ENCODE assay signal across 18 cellular contexts in the genomic region with DNA sequence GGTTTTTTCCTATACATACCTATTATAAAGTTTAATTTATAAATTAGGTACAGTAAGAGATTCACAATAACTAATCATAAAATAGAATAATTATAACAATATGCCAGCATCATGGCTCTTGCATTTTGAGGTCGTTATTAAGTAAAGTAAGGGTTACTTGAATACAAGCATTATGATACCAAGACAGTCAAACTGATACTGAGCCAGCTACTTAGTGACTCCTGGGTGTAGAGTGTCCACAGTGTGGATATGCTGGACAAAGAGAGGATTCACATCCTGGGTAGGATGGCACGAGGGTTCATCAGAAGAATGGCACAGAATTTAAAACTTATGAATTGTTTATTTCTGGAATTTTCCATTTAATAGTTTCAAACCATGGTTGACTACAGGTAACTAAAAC. TPM values are rescaled to one million over a fixed set of nuclear protein-coding genes. Genes with fewer than 3 reads are reported as not detected.
DNase-seq lines count a peak whose midpoint lies in the region; ATAC-seq and TF ChIP-seq lines count a peak whose summit lies in the region.
"Had no signal": no experiment of that assay in that cellular context is flagged by ENCODE, and none has a peak within 500 bp of the region (broad histone marks: within the 10 kb centered on the region; RNA-seq: fewer than 3 reads in every experiment).

No MANE protein-coding gene starts in this region.

- no peak overlapping the region for H4K91ac ChIP-seq in IMR-90 (ENCODE audit: insufficient read depth, low read depth, low read length)

- H2BK20ac ChIP-seq in IMR-90 (ENCODE audit: low read depth, low read length): no peak overlapping the region

- H3K18ac ChIP-seq in IMR-90 (ENCODE audit: low read depth, low read length): peak overlapping the region; percentile 85; the same call in 1 of the 2 replicates

- intact Hi-C loops in IMR-90 (cut with micrococcal nuclease): no loop called here
- intact Hi-C loops in PC-3 (cut with micrococcal nuclease): no loop called here

- ATAC-seq in GM18870 (IDR thresholded peaks at IDR 0.05; ENCODE audit: unreplicated experiment) (peak; percentile 41), GM21576 (IDR thresholded peaks at IDR 0.05; ENCODE audit: unreplicated experiment) (peak; percentile 39), HG03064 (IDR thresholded peaks at IDR 0.05; ENCODE audit: low read depth, unreplicated experiment) (peak; percentile 50), IMR-90 (ENCODE audit: low read depth) (no peak), PC-3 (no peak)

- no peak for TF ChIP-seq CTCF in IMR-90 (conservative IDR thresholded peaks at IDR 0.05; ENCODE audit: low read depth, low read length)
- no peak for TF ChIP-seq CTCF in PC-3 (conservative IDR thresholded peaks at IDR 0.05; ENCODE audit: low read depth, low read length)

- in situ Hi-C loops in IMR-90 (cut with MboI; ENCODE audit: low sequenced_read_pairs): no loop called here

- no peak overlapping the region for H2BK15ac ChIP-seq in IMR-90 (ENCODE audit: low read depth, low read length)

- no peak overlapping the region for H2BK120ac ChIP-seq in IMR-90 (ENCODE audit: low read depth, low read length)

- H2AFZ ChIP-seq in IMR-90 (replicated peaks; ENCODE audit: low read length, poor library complexity) (no peak overlapping the region), PC-3 (ENCODE audit: low read length) (no peak overlapping the region)

- H3K9me2 ChIP-seq in PC-3 (replicated peaks; ENCODE audit: low read length): no peaks in the 10 kb centered on the region

- no peak overlapping the region for H2BK5ac ChIP-seq in IMR-90 (ENCODE audit: low read depth, low read length, poor library complexity, severe bottlenecking)

- H4K5ac ChIP-seq in IMR-90 (ENCODE audit: low read depth, low read length): no peak overlapping the region

- H3K14ac ChIP-seq in IMR-90 (replicated peaks; ENCODE audit: low read depth, low read length): no peak overlapping the region

- H3K36me3 ChIP-seq in IMR-90 (ENCODE audit: control insufficient read depth, insufficient read depth, low read length) (no peaks in the 10 kb centered on the region), PC-3 (ENCODE audit: low read depth, low read length) (no peaks in the 10 kb centered on the region)
- H3K36me3 ChIP-seq: stomach had no signal

- no peaks in the 10 kb centered on the region for H3F3A ChIP-seq in PC-3 (ENCODE audit: low read length, unreplicated experiment)

- no peak overlapping the region for H2AK9ac ChIP-seq in IMR-90 (replicated peaks; ENCODE audit: low read depth, low read length, poor library complexity)

- H3K4ac ChIP-seq in IMR-90 (ENCODE audit: low read depth, low read length): no peak overlapping the region

- peaks cover 29 to 63% of the 10 kb centered on the region in 2 experiments for H3K79me1 ChIP-seq in IMR-90 (ENCODE audit: low read depth in 1 of 2, low read length in 2 of 2)

- CTCF ChIA-PET in IMR-90 (lab: Yijun Ruan, JAX) (interaction anchor here (0.9 kb wide), 1 partner anchor 11 kb away, joined by 3 read pairs; no protein-coding TSS in a partner anchor), PC-3 (lab: Charles Lee) (no interaction called here)

- dilution Hi-C loops in IMR-90 (cut with HindIII; ENCODE audit: low sequenced_read_pairs, unreplicated experiment): no loop called here

- POLR2A ChIA-PET in IMR-90 (lab: Charles Lee; ENCODE audit: unreplicated experiment): no interaction called here
- POLR2A ChIA-PET in PC-3 (lab: Charles Lee; ENCODE audit: unreplicated experiment): no interaction called here

- H3K27ac ChIP-seq in IMR-90 (ENCODE audit: insufficient read depth, low read length): no peak overlapping the region
- H3K27ac ChIP-seq in PC-3 (ENCODE audit: low read length): no peak overlapping the region
- H3K27ac ChIP-seq: epithelial cell of prostate, skin epidermis had no signal

- peaks cover 51% of the 10 kb centered on the region for H3K79me2 ChIP-seq in PC-3 (ENCODE audit: low read length)

- H3K4me2 ChIP-seq in IMR-90 (ENCODE audit: low read depth, low read length) (no peak overlapping the region), PC-3 (ENCODE audit: low read length) (no peak overlapping the region)

- peak overlapping the region; percentile 69; the same call in 1 of the 2 replicates for H2AK5ac ChIP-seq in IMR-90 (ENCODE audit: low read depth, low read length)

- no peak overlapping the region for H3K23ac ChIP-seq in IMR-90 (ENCODE audit: low read depth, low read length)

- H3K4me1 ChIP-seq in IMR-90 (ENCODE audit: control insufficient read depth, insufficient read depth, low read length) (peaks cover 13% of the 10 kb centered on the region; the same call in 1 of the 2 replicates), PC-3 (ENCODE audit: insufficient read depth, low read length) (peaks cover 22% of the 10 kb centered on the region)

- H3K27me3 ChIP-seq in IMR-90 (ENCODE audit: control insufficient read depth, insufficient read depth, low read length) (no peaks in the 10 kb centered on the region), PC-3 (ENCODE audit: low read length) (no peaks in the 10 kb centered on the region)
- H3K27me3 ChIP-seq: stomach had no signal

- no peak overlapping the region for H4K8ac ChIP-seq in IMR-90 (ENCODE audit: low read depth in 2 of 2, low read length in 2 of 2)

- H4K20me1 ChIP-seq in IMR-90 (ENCODE audit: insufficient read depth, low read length) (peaks cover 17% of the 10 kb centered on the region), PC-3 (ENCODE audit: low read length) (peaks cover 7% of the 10 kb centered on the region)

- no CpG with 5 or more reads among the region's 2 CpGs for WGBS in IMR-90 (ENCODE audit: extremely low coverage in 2 of 2, insufficient read length in 1 of 2), 2 experiments

- H3K9me3 ChIP-seq in IMR-90 (ENCODE audit: control insufficient read depth, insufficient read depth, low read length) (no peaks in the 10 kb centered on the region), PC-3 (ENCODE audit: low read length) (no peaks in the 10 kb centered on the region)
- H3K9me3 ChIP-seq: stomach had no signal

- no peak for TF ChIP-seq RAD21 in IMR-90 (IDR thresholded peaks at IDR 0.05; ENCODE audit: low read length)

- peaks cover 8% of the 10 kb centered on the region for H3K9me1 ChIP-seq in IMR-90 (ENCODE audit: insufficient read depth, low read length)

- DNase-seq in IMR-90: no peak
- DNase-seq in activated CD4-positive, alpha-beta T cell treated with anti-CD3 and anti-CD28 coated beads, Interleukin-2, amount 50 U/mL, for 48 hours: no peak
- no peak for DNase-seq in effector CD8-positive, alpha-beta T cell (lab: John Stamatoyannopoulos, UW)
- no peak for DNase-seq in PC-3
- DNase-seq in stimulated activated CD8-positive, alpha-beta memory T cell treated with anti-CD3 and anti-CD28 coated beads, Interleukin-4, amount 100 ng/mL, for 48 hours: no peak
- DNase-seq: activated CD4-positive, alpha-beta T cell treated with anti-CD3 and anti-CD28 coated beads, Interleukin-2, amount 50 U/mL, for 1 hour; amygdala; NCI-H1694 treated with DMSO at 0.1 percent for 48 hours; NCI-H774; nucleus accumbens; Right ventricle myocardium superior; stomach had no signal

- no TSS peak for BruUV-seq in IMR-90 (replicated peaks; lab: Mats Ljungman, UMichigan)
- no TSS peak for BruUV-seq in PC-3 (replicated peaks; lab: Mats Ljungman, UMichigan)

- TF ChIP-seq POLR2A in IMR-90 (IDR thresholded peaks at IDR 0.05; ENCODE audit: low read depth, low read length): no peak

- H3K4me3 ChIP-seq in IMR-90 (ENCODE audit: insufficient read depth, low read depth, low read length): no peak overlapping the region
- no peak overlapping the region for H3K4me3 ChIP-seq in PC-3 (ENCODE audit: low read length)
- H3K4me3 ChIP-seq: skin epidermis, stomach had no signal

- H3K56ac ChIP-seq in IMR-90 (ENCODE audit: extremely low read depth, insufficient read depth, low read length): no peak overlapping the region

- H3K9ac ChIP-seq in IMR-90 (ENCODE audit: low read depth, low read length): no peak overlapping the region
- no peak overlapping the region for H3K9ac ChIP-seq in PC-3 (ENCODE audit: low read length)

TF ChIP-seq in IMR-90, 13 proteins besides CTCF, POLR2A, EP300 and RAD21 (continues in another document):
- no peak for TF ChIP-seq CEBPB (IDR thresholded peaks at IDR 0.05; ENCODE audit: low read depth, low read length)
- TF ChIP-seq MAZ (IDR thresholded peaks at IDR 0.05; ENCODE audit: borderline replicate concordance, low read depth, low read length): no peak
- no peak for TF ChIP-seq RCOR1 (IDR thresholded peaks at IDR 0.05; ENCODE audit: insufficient replicate concordance, low read length)
- TF ChIP-seq BHLHE40 (IDR thresholded peaks at IDR 0.05; ENCODE audit: low read depth, low read length): no peak
- TF ChIP-seq, protein P1, sequence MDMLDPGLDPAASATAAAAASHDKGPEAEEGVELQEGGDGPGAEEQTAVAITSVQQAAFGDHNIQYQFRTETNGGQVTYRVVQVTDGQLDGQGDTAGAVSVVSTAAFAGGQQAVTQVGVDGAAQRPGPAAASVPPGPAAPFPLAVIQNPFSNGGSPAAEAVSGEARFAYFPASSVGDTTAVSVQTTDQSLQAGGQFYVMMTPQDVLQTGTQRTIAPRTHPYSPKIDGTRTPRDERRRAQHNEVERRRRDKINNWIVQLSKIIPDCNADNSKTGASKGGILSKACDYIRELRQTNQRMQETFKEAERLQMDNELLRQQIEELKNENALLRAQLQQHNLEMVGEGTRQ (IDR thresholded peaks at IDR 0.05; ENCODE audit: low read depth, low read length): no peak
- TF ChIP-seq CHD1 (IDR thresholded peaks at IDR 0.05; ENCODE audit: low read depth, low read length): no peak
- no peak for TF ChIP-seq SMC3 (IDR thresholded peaks at IDR 0.05; ENCODE audit: low read depth, low read length)
- TF ChIP-seq NFE2L2 (IDR thresholded peaks at IDR 0.05; ENCODE audit: low read depth, low read length): no peak
- TF ChIP-seq MXI1 (IDR thresholded peaks at IDR 0.05; ENCODE audit: borderline replicate concordance, low read depth, low read length): no peak
- TF ChIP-seq MAFK (IDR thresholded peaks at IDR 0.05; ENCODE audit: low read depth, low read length): no peak
- TF ChIP-seq FOS (IDR thresholded peaks at IDR 0.05; ENCODE audit: low read depth, low read length): no peak
- no peak for TF ChIP-seq ELK1 (IDR thresholded peaks at IDR 0.05; ENCODE audit: borderline replicate concordance, low read depth, low read length)

RNA-seq across cellular contexts. Expression of gene SCHIP1, which starts 8.2 kb away (rescaled TPM):
- 5.0 and 5.4 TPM in 2 replicates for total RNA-seq in IMR-90 (2012; rRNA removed)
- polyA plus RNA-seq in IMR-90 (2012; rRNA removed): 2.8 and 3.9 TPM in 2 replicates
- 0.21 and 0.57 TPM in 2 replicates for polyA plus RNA-seq in IMR-90 (2012; cell fraction: cytosol; rRNA removed)
- 3.5 and 19.4 TPM in 2 replicates for polyA plus RNA-seq in IMR-90 (2012; cell fraction: nucleus; rRNA removed; ENCODE audit: low replicate concordance)
- total RNA-seq in PC-3 (2014; rRNA removed): 1.0 and 2.1 TPM in 2 replicates
- total RNA-seq: activated T-helper 1 cell treated with anti-CD3 and anti-CD28 coated beads, Interleukin-12 subunit alpha, Interleukin-12 subunit beta, Interleukin-2, Interleukin-4 antibody, amounts not matched to agents 30 ng/mL and 10 ng/mL and 1 ng/mL, durations not matched to agents 14 hours and 24 hours and 36 hours had no signal

Comparison
In these comparisons a context has a peak if more than half of its experiments do, and no peak if none do; other contexts are left out.
1. ATAC-seq: peak in GM18870 (single experiment), GM21576 (single experiment) and HG03064 (single experiment); none in IMR-90 (single experiment) and PC-3 (single experiment).